In the genomic region with DNA sequence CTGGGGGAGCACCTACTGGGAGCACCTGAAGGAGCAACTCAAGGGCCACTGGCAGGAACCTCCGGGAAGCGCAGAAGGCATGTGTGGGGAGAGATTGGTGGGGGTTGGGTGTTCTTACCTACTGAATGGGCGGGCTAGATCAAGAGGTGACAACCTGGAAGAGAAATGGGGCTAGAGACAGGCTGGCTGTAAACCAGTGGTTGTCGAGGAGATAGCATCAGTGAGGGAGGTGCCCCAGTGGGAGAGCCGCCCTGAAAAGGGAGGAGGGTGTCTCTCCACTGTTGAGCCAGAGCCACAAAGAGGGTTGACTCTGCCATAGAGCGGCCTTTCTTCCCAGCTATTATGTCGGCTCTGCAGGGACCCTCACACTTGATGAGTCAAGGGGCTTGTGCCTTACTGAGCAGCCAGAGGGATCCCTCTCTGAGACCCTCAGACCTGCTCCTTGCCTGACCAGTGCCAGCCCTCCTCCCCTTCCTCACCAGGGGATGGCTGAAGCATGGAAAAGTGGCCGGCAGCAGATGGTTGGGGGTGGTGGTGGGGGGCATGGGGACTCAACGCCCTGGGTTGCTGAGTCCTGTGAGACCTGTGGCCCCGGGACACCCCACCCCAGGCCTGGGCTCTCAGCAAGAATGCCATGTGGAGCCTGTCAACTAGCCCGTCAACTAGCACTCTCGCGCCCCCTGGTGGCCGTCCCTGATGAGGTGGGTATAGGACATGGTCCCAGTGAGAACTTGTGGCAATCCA, we compare ENCODE assay signal across 1 cellular context.
TF ChIP-seq lines count a peak whose summit lies in the region.

No MANE protein-coding gene starts in this region.

TF ChIP-seq in HEK293, 187 proteins besides CTCF, POLR2A, EP300 and RAD21 (continued from another document):
- TF ChIP-seq, protein P1, sequence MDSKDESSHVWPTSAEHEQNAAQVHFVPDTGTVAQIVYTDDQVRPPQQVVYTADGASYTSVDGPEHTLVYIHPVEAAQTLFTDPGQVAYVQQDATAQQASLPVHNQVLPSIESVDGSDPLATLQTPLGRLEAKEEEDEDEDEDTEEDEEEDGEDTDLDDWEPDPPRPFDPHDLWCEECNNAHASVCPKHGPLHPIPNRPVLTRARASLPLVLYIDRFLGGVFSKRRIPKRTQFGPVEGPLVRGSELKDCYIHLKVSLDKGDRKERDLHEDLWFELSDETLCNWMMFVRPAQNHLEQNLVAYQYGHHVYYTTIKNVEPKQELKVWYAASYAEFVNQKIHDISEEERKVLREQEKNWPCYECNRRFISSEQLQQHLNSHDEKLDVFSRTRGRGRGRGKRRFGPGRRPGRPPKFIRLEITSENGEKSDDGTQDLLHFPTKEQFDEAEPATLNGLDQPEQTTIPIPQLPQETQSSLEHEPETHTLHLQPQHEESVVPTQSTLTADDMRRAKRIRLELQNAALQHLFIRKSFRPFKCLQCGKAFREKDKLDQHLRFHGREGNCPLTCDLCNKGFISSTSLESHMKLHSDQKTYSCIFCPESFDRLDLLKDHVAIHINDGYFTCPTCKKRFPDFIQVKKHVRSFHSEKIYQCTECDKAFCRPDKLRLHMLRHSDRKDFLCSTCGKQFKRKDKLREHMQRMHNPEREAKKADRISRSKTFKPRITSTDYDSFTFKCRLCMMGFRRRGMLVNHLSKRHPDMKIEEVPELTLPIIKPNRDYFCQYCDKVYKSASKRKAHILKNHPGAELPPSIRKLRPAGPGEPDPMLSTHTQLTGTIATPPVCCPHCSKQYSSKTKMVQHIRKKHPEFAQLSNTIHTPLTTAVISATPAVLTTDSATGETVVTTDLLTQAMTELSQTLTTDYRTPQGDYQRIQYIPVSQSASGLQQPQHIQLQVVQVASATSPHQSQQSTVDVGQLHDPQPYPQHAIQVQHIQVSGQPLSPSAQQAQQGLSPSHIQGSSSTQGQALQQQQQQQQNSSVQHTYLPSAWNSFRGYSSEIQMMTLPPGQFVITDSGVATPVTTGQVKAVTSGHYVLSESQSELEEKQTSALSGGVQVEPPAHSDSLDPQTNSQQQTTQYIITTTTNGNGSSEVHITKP (tag by site-specific recombination; IDR thresholded peaks at IDR 0.05) = no peak
- TF ChIP-seq KLF7 (tag by site-specific recombination; IDR thresholded peaks at IDR 0.05; ENCODE audit: borderline replicate concordance) = no peak
- TF ChIP-seq, protein P2, sequence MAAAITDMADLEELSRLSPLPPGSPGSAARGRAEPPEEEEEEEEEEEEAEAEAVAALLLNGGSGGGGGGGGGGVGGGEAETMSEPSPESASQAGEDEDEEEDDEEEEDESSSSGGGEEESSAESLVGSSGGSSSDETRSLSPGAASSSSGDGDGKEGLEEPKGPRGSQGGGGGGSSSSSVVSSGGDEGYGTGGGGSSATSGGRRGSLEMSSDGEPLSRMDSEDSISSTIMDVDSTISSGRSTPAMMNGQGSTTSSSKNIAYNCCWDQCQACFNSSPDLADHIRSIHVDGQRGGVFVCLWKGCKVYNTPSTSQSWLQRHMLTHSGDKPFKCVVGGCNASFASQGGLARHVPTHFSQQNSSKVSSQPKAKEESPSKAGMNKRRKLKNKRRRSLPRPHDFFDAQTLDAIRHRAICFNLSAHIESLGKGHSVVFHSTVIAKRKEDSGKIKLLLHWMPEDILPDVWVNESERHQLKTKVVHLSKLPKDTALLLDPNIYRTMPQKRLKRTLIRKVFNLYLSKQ (tag by site-specific recombination; IDR thresholded peaks at IDR 0.05; ENCODE audit: borderline replicate concordance) = no peak
